In genomic region chr1:31239653-31240241, GRCh38 we compare ENCODE assay signal across 8 cellular contexts. TPM values are rescaled to one million over a fixed set of nuclear protein-coding genes. Genes with fewer than 3 reads are reported as not detected.
DNase-seq lines count a peak whose midpoint lies in the region; ATAC-seq and TF ChIP-seq lines count a peak whose summit lies in the region.

Gene NKAIN1, minus strand, starts transcription at chr1:31239887. Its CDS starts 340 bp downstream, at chr1:31239547.

- H3K36me3 ChIP-seq in breast epithelium, result no peaks in the 10 kb centered on the region
- no peaks in the 10 kb centered on the region for H3K36me3 ChIP-seq in thyroid gland

- H3K27me3 ChIP-seq in breast epithelium (peaks cover 3 to 27% of the 10 kb centered on the region in 2 donors), thyroid gland (no peaks in the 10 kb centered on the region)

- intact Hi-C loops in Calu3 (cut with micrococcal nuclease; ENCODE audit: unreplicated experiment), result no loop called here
- intact Hi-C loops in breast epithelium (cut with DNase I; ENCODE audit: low total_unique reads), result no loop called here
- intact Hi-C loops in left colon (cut with DNase I, micrococcal nuclease), result no loop called here
- intact Hi-C loops in thyroid gland (cut with DNase I), result no loop called here

- H3K27ac ChIP-seq in breast epithelium, result no peak within 1 kb of the TSS
- no peak within 1 kb of the TSS for H3K27ac ChIP-seq in thyroid gland

- 0 to 2% methylated on average over 7 of the region's 57 CpGs for WGBS in thyroid gland, 2 donors

- no peak for TF ChIP-seq CTCF in Calu3 (IDR thresholded peaks at IDR 0.05; ENCODE audit: unreplicated experiment)
- no peak for TF ChIP-seq CTCF in breast epithelium (IDR thresholded peaks at IDR 0.05)
- no peak for TF ChIP-seq CTCF in thyroid gland (IDR thresholded peaks at IDR 0.05)

- CTCF ChIA-PET in Calu3 (lab: Charles Lee), result no interaction called here

- H3K4me3 ChIP-seq in breast epithelium (peak within 1 kb of the TSS; percentile 14 to 61 (median 41)), thyroid gland (replicated peaks in 1 of 3) (no peak within 1 kb of the TSS)

- H3K4me3 Mint-ChIP-seq in Calu3 (ENCODE audit: low read depth, unreplicated experiment), result peak within 1 kb of the TSS; percentile 71

- H3K27ac Mint-ChIP-seq in Calu3 (ENCODE audit: unreplicated experiment), result no peak within 1 kb of the TSS

- no TSS peak for BruUV-seq in Calu3 (replicated peaks; lab: Mats Ljungman, UMichigan)

- H3K9me3 ChIP-seq in breast epithelium (no peaks in the 10 kb centered on the region), thyroid gland (no peaks in the 10 kb centered on the region)

- H3K9me3 Mint-ChIP-seq in Calu3 (ENCODE audit: low read depth, unreplicated experiment), result no peaks in the 10 kb centered on the region

- peaks cover 90% of the 10 kb centered on the region for H3K27me3 Mint-ChIP-seq in Calu3 (ENCODE audit: unreplicated experiment)

- ATAC-seq in left colon, result peak; percentile 84
- no peak for ATAC-seq in HG03175 (IDR thresholded peaks at IDR 0.05; ENCODE audit: unreplicated experiment)

- TF ChIP-seq POLR2A in breast epithelium (IDR thresholded peaks at IDR 0.05) (no peak), thyroid gland (IDR thresholded peaks at IDR 0.05) (no peak)

- peak; percentile 36 for DNase-seq in Calu3
- peak; percentile 28 for DNase-seq in NCI-H1105 treated with DMSO at 0.1 percent for 48 hours (lab: John Stamatoyannopoulos, UW)
- DNase-seq in breast epithelium (ENCODE audit: low spot score in 2 of 2), result no peak
- DNase-seq in left colon, result peak in 1 of 2 donors; percentile 32
- DNase-seq in thyroid gland, result peak; percentile 7 to 20
- no peak for DNase-seq in NCI-H1048 (lab: John Stamatoyannopoulos, UW)
- DNase-seq in T-helper 9 cell, result no peak

- H3K4me1 ChIP-seq in breast epithelium, result no peaks in the 10 kb centered on the region
- peaks cover 0 to 11% of the 10 kb centered on the region in 2 donors for H3K4me1 ChIP-seq in thyroid gland

- H3K36me3 Mint-ChIP-seq in Calu3 (ENCODE audit: insufficient read depth, unreplicated experiment), result peaks cover 8% of the 10 kb centered on the region

- peaks cover 8% of the 10 kb centered on the region for H3K4me1 Mint-ChIP-seq in Calu3 (ENCODE audit: low read depth, unreplicated experiment)

RNA-seq across cellular contexts. Expression of gene NKAIN1, which starts in this region (rescaled TPM):
- total RNA-seq in Calu3 (2022) (not detected in 2 replicates), breast epithelium (1 to 10 TPM in 1 of 3 donors, under 1 TPM in 1, not detected in 1; 0.16 to 2.0 TPM), left colon (under 1 TPM; 0.09 to 0.20 TPM), thyroid gland (not detected)

Comparison
In these comparisons a context has a peak if more than half of its experiments do, and no peak if none do; other contexts are left out.
1. Peak in DNase-seq in Calu3; RNA of the gene not detected or under 1 TPM.
2. Peak in ATAC-seq in left colon; RNA of the gene not detected or under 1 TPM.
3. Peak in DNase-seq in thyroid gland; RNA of the gene not detected or under 1 TPM.
4. H3K4me3 ChIP-seq: peak in breast epithelium (3 of 3); none in thyroid gland (0 of 3).